ENCODE assay signal across 22 cellular contexts in genomic region chr5:113282470-113282869, GRCh38.
"Had no signal": no experiment of that assay in that cellular context is flagged by ENCODE, and none has a peak within 500 bp of the region (broad histone marks: within the 10 kb centered on the region; RNA-seq: fewer than 3 reads in every experiment).

No MANE protein-coding gene starts in this region.

- H3K36me3 Mint-ChIP-seq: brain; stimulated activated naive B cell treated with anti-CD40 and anti-IgM and Interleukin-4, amounts not matched to agents 10 μg/mL and 1 μg/mL and 100 μg/mL, for 72 hours had no signal

- FAIRE-seq: keratinocyte had no signal

- DNase-seq: activated CD4-positive, alpha-beta T cell treated with anti-CD3 and anti-CD28 coated beads for 1 hour; activated CD4-positive, alpha-beta T cell treated with anti-CD3 and anti-CD28 coated beads, Interleukin-2, amount 50 U/mL, for 1 hour; activated CD8-positive, alpha-beta T cell treated with anti-CD3 and anti-CD28 coated beads, Interleukin-2, amount 10 ng/mL, durations not matched to agents 7 days and 5 days; activated gamma-delta T cell treated with Interleukin-2 at 50 U/mL for 16 hours; activated T-cell treated with anti-CD3 and anti-CD28 coated beads, Interleukin-2, amount 50 U/mL, for 1 hour; anterior cingulate cortex; central memory CD4-positive, alpha-beta T cell; effector memory CD8-positive, alpha-beta T cell; left lung; mucosa of descending colon; occipital lobe; stimulated activated CD4-positive, alpha-beta T cell treated with anti-CD3 and anti-CD28 coated beads, Interleukin-2, amount 100 ng/mL, for 48 hours; stimulated activated CD8-positive, alpha-beta memory T cell treated with anti-CD3 and anti-CD28 coated beads, Interleukin-4, amount 100 ng/mL, for 48 hours; stimulated activated naive B cell treated with anti-CD40 and anti-IgM and Interleukin-4, amounts not matched to agents 10 μg/mL and 1 μg/mL and 100 μg/mL, for 72 hours; testis; trophoblast cell had no signal

- H3K9me3 Mint-ChIP-seq: activated naive CD4-positive, alpha-beta T cell treated with anti-CD3 and anti-CD28 coated beads, Interleukin-2, amount 50 U/mL, for 24 hours; brain; effector memory CD8-positive, alpha-beta T cell; neural crest cell; stimulated activated naive B cell treated with anti-CD40 and anti-IgM and Interleukin-4, amounts not matched to agents 10 μg/mL and 1 μg/mL and 100 μg/mL, for 72 hours had no signal

- H3K27me3 Mint-ChIP-seq: activated naive CD4-positive, alpha-beta T cell treated with anti-CD3 and anti-CD28 coated beads, Interleukin-2, amount 50 U/mL, for 24 hours; brain had no signal

- H3K4me1 Mint-ChIP-seq: activated naive CD4-positive, alpha-beta T cell treated with anti-CD3 and anti-CD28 coated beads, Interleukin-2, amount 50 U/mL, for 24 hours; neural crest cell had no signal

- ATAC-seq: activated CD8-positive, alpha-beta T cell treated with anti-CD3 and anti-CD28 coated beads, Interleukin-2, amount 10 ng/mL, durations not matched to agents 7 days and 5 days; effector memory CD8-positive, alpha-beta T cell; left lung; mucosa of descending colon; stimulated activated naive B cell treated with anti-CD40 and anti-IgM and Interleukin-4, amounts not matched to agents 10 μg/mL and 1 μg/mL and 100 μg/mL, for 72 hours had no signal

- H3K4me3 Mint-ChIP-seq: activated CD8-positive, alpha-beta T cell treated with anti-CD3 and anti-CD28 coated beads, Interleukin-2, amount 10 ng/mL, durations not matched to agents 7 days and 5 days; activated naive CD4-positive, alpha-beta T cell treated with anti-CD3 and anti-CD28 coated beads, Interleukin-2, amount 50 U/mL, for 24 hours; brain; effector memory CD8-positive, alpha-beta T cell; neural crest cell; stimulated activated naive B cell treated with anti-CD40 and anti-IgM and Interleukin-4, amounts not matched to agents 10 μg/mL and 1 μg/mL and 100 μg/mL, for 72 hours had no signal

- H3K27ac Mint-ChIP-seq: activated CD8-positive, alpha-beta T cell treated with anti-CD3 and anti-CD28 coated beads, Interleukin-2, amount 10 ng/mL, durations not matched to agents 7 days and 5 days; activated naive CD4-positive, alpha-beta T cell treated with anti-CD3 and anti-CD28 coated beads, Interleukin-2, amount 50 U/mL, for 24 hours; effector memory CD8-positive, alpha-beta T cell; stimulated activated naive B cell treated with anti-CD40 and anti-IgM and Interleukin-4, amounts not matched to agents 10 μg/mL and 1 μg/mL and 100 μg/mL, for 72 hours had no signal

- H3K27ac ChIP-seq: left lung, testis, vagina, VCaP had no signal

- H3K9me3 ChIP-seq: left lung, mucosa of descending colon, testis, vagina had no signal

- H3K4me1 ChIP-seq: left lung, testis had no signal

- H3K36me3 ChIP-seq: left lung, vagina had no signal

- H3K27me3 ChIP-seq: left lung, testis, vagina had no signal

- H3K4me3 ChIP-seq: left lung, mucosa of descending colon, testis, vagina had no signal
